ENCODE assay signal across 5 cellular contexts in genomic region chr10:61564444-61564843, GRCh38.
"Had no signal": no experiment of that assay in that cellular context is flagged by ENCODE, and none has a peak within 500 bp of the region (broad histone marks: within the 10 kb centered on the region; RNA-seq: fewer than 3 reads in every experiment).

No MANE protein-coding gene starts in this region.

- H3K4me2 ChIP-seq: KMS-11 had no signal

- H3K9ac ChIP-seq: KMS-11 had no signal

- DNase-seq: KBM-7, KG1 had no signal

- FAIRE-seq: HTR-8/SVneo had no signal

- H3K27ac ChIP-seq: HL-60, KMS-11 had no signal
